In the genomic region with DNA sequence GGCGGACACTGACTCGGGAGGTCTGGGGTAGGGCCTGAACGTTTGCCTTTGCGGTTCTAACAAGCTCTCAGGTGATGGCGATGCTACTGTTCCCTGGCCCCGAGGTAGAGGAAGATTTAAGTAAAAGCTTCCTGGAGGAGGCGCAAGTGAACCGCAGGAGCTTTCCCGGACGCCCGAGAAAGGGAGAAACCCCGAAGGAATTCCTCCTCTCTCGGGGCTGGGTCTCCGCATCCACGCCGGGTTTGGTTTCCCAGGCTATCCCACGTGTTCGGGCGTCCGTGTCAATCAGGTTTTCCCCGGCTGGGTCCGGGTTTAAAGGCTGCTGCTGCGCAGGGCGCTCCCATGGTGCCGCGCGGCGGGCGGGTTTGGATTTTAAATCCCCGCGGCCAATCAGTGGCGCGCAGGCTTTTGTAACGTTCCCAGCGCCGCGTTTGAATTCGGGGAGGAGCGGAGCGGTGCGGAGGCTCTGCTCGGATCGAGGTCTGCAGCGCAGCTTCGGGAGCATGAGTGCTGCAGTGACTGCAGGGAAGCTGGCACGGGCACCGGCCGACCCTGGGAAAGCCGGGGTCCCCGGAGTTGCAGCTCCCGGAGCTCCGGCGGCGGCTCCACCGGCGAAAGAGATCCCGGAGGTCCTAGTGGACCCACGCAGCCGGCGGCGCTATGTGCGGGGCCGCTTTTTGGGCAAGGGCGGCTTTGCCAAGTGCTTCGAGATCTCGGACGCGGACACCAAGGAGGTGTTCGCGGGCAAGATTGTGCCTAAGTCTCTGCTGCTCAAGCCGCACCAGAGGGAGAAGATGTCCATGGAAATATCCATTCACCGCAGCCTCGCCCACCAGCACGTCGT, we compare ENCODE assay signal across 8 cellular contexts. TPM values are rescaled to one million over a fixed set of nuclear protein-coding genes. Genes with fewer than 3 reads are reported as not detected.
DNase-seq lines count a peak whose midpoint lies in the region; TF ChIP-seq lines count a peak whose summit lies in the region.

Gene PLK1, plus strand, starts transcription at position 460 of the 844 bp plus-strand sequence. Its CDS starts 44 bp downstream, at position 504.

- no peaks in the 10 kb centered on the region for H3K9me2 ChIP-seq in GM23248 (ENCODE audit: insufficient read depth)

- H3K4me3 ChIP-seq in GM23248 (peak within 1 kb of the TSS; percentile 78), neutrophil (ENCODE audit: low read depth in 1 of 2, low read length in 1 of 2) (peak within 1 kb of the TSS; percentile 60 to 72)

- no peaks in the 10 kb centered on the region; the same call in 1 of the 2 replicates for H3K36me3 ChIP-seq in GM23248 (ENCODE audit: low read depth)
- H3K36me3 ChIP-seq in neutrophil = peaks cover 46% of the 10 kb centered on the region

- WGBS in GM23248 (ENCODE audit: low coverage in 1 of 2, low lambda C conversion rate in 2 of 2, missing lambda C conversion rate in 2 of 2), 2 experiments = 1% methylated on average over 69 to 75 of the region's 75 CpGs

- H4K20me1 ChIP-seq in GM23248 (ENCODE audit: insufficient read depth) = no peaks in the 10 kb centered on the region

- peak within 1 kb of the TSS; percentile 80 for H3K4me2 ChIP-seq in GM23248 (ENCODE audit: unreplicated experiment)

- H2AFZ ChIP-seq in GM23248 = peak within 1 kb of the TSS; percentile 83

- no peak for TF ChIP-seq CTCF in neutrophil (IDR thresholded peaks at IDR 0.05)

- peak within 1 kb of the TSS; percentile 82 for H3K9ac ChIP-seq in GM23248

- H3F3A ChIP-seq in GM23248 (ENCODE audit: insufficient read depth) = peaks cover 16% of the 10 kb centered on the region

- H3K4me1 ChIP-seq in GM23248 (ENCODE audit: insufficient read depth) (peaks cover 25% of the 10 kb centered on the region), neutrophil (ENCODE audit: control insufficient read depth in 1 of 2, insufficient read depth in 1 of 2, low read depth in 1 of 2, low read length in 1 of 2) (peaks cover 33% of the 10 kb centered on the region in 2 experiments)

- no peaks in the 10 kb centered on the region for H3K9me3 ChIP-seq in GM23248 (ENCODE audit: low read depth)
- H3K9me3 ChIP-seq in neutrophil = no peaks in the 10 kb centered on the region

- H3K79me2 ChIP-seq in GM23248 (ENCODE audit: insufficient read depth) = peaks cover 47% of the 10 kb centered on the region

- DNase-seq in Daoy (ENCODE audit: low read depth) (peak; percentile 88), GM23248 (peak; percentile 97), LoVo (ENCODE audit: low spot score) (peak; percentile 85), SHP77 treated with DMSO at 0.1 percent for 48 hours (lab: John Stamatoyannopoulos, UW) (peak; percentile 28), activated gamma-delta T cell (lab: John Stamatoyannopoulos, UW) (peak; percentile 38), foreskin melanocyte (peak; percentile 79), superior temporal gyrus (ENCODE audit: extremely low spot score) (peak; percentile 81)

- in situ Hi-C loops in GM23248 (cut with MboI) = loop anchor here (25.0 kb wide), 1 partner anchor 834 kb away; no protein-coding TSS in a partner anchor

- H3K27ac ChIP-seq in GM23248 = peak within 1 kb of the TSS; percentile 60
- H3K27ac ChIP-seq in neutrophil = peak within 1 kb of the TSS; percentile 51

- H3K27me3 ChIP-seq in GM23248 (replicated peaks; ENCODE audit: insufficient read depth) = no peaks in the 10 kb centered on the region
- H3K27me3 ChIP-seq in neutrophil = no peaks in the 10 kb centered on the region

RNA-seq across cellular contexts. Expression of gene PLK1, which starts in this region (rescaled TPM):
- total RNA-seq in Daoy (2014; rRNA removed; shearing (Covaris generic)) = 62.4 and 63.8 TPM in 2 replicates
- total RNA-seq in GM23248 (2014; rRNA removed; shearing (Covaris generic)) = 17.2 and 20.0 TPM in 2 replicates
- polyA plus RNA-seq in GM23248 (2016; fragmentation: Nextera tagmentation; extraction: Ambion mirVana) = 32.7 and 34.6 TPM in 2 replicates

Comparison
In these comparisons a context has a peak if more than half of its experiments do, and no peak if none do; other contexts are left out.
1. Peak in every context shown above with its lines: DNase-seq, H3K4me3 ChIP-seq and H3K27ac ChIP-seq.
2. DNase-seq: peak in every context shown above with its lines; median percentile 97 in GM23248; 88 in Daoy; 85 in LoVo; 81 in superior temporal gyrus; 79 in foreskin melanocyte; 38 in activated gamma-delta T cell; 28 in SHP77 treated with DMSO at 0.1 percent for 48 hours.